1 cellular context compared by ENCODE assay signal in genomic region chr5:150134198-150134588, GRCh38.
TF ChIP-seq lines count a peak whose summit lies in the region.

No MANE protein-coding gene starts in this region.

TF ChIP-seq in endothelial cell of umbilical vein, 7 proteins besides CTCF, POLR2A, EP300 and RAD21:
- no peak for TF ChIP-seq JUN (IDR thresholded peaks at IDR 0.05; ENCODE audit: borderline replicate concordance, insufficient read depth, insufficient read length, low read depth)
